15 cellular contexts compared by ENCODE assay signal in the genomic region with DNA sequence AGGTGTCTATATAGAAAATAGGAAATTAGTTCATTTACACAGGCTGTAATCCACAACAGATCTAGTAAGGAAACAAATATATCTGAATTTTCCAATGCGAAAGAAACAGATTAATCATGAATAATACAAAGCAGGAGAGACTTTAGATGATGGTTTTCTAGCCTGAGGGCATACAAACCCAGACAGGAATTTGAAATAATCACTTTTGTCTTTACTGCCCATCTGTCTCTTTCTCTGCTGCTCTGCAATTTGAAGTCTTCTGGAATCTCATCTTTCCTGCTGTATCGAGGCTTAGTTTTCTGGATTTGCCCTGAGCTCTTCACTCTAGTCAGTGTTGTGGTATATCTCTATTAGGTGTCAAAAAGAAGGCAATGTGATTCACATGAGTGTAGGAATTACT.
DNase-seq lines count a peak whose midpoint lies in the region; ATAC-seq and TF ChIP-seq lines count a peak whose summit lies in the region.
"Had no signal": no experiment of that assay in that cellular context is flagged by ENCODE, and none has a peak within 500 bp of the region (broad histone marks: within the 10 kb centered on the region; RNA-seq: fewer than 3 reads in every experiment).

No MANE protein-coding gene starts in this region.

- H3K4me3 ChIP-seq in epithelial cell of esophagus (ENCODE audit: low read length) (no peak overlapping the region), smooth muscle cell (no peak overlapping the region)
- H3K4me3 ChIP-seq: A549, GM23338 had no signal

- TF ChIP-seq CTCF in epithelial cell of esophagus (IDR thresholded peaks at IDR 0.05; ENCODE audit: insufficient read depth, low read depth, low read length, missing control alignments) (no peak), smooth muscle cell (IDR thresholded peaks at IDR 0.05; ENCODE audit: borderline replicate concordance, insufficient read depth, poor library complexity, severe bottlenecking) (no peak)

- no peaks in the 10 kb centered on the region for H3K9me3 ChIP-seq in smooth muscle cell (replicated peaks; ENCODE audit: low read depth)
- H3K9me3 ChIP-seq: A549 had no signal

- H3F3A ChIP-seq in smooth muscle cell (ENCODE audit: low read depth), result peaks cover 4% of the 10 kb centered on the region

- DNase-seq in M059J (ENCODE audit: low read depth) (peak; percentile 5), NCI-H226 (peak; percentile 20), epithelial cell of esophagus (ENCODE audit: low read depth) (peak; percentile 31), smooth muscle cell (lab: John Stamatoyannopoulos, UW; ENCODE audit: unreplicated experiment) (no peak), hepatic stellate cell (ENCODE audit: low spot score) (no peak)
- DNase-seq: CD8-positive, alpha-beta T cell; COR-L47; DMS153; DMS79 treated with DMSO at 0.1 percent for 48 hours; GDM1; H7 had no signal

- no peak overlapping the region for H3K27ac ChIP-seq in smooth muscle cell (ENCODE audit: low read depth)
- H3K27ac ChIP-seq: A549 had no signal

- no peaks in the 10 kb centered on the region for H3K36me3 ChIP-seq in smooth muscle cell (ENCODE audit: low read depth)

- peaks cover 4% of the 10 kb centered on the region for H3K4me1 ChIP-seq in smooth muscle cell (ENCODE audit: low read depth)
- H3K4me1 ChIP-seq: A549 had no signal

- H4K20me1 ChIP-seq in smooth muscle cell (ENCODE audit: low read depth), result no peaks in the 10 kb centered on the region

- H3K79me2 ChIP-seq in smooth muscle cell (ENCODE audit: low read depth), result no peaks in the 10 kb centered on the region

- H3K9ac ChIP-seq in smooth muscle cell (ENCODE audit: low read depth), result no peak overlapping the region

- ATAC-seq in HG02885 (IDR thresholded peaks at IDR 0.05; ENCODE audit: poor library complexity, unreplicated experiment), result no peak
- no peak for ATAC-seq in GM19467 (IDR thresholded peaks at IDR 0.05; ENCODE audit: unreplicated experiment)
- ATAC-seq: A549; CD8-positive, alpha-beta T cell; GM23338 had no signal

- peak overlapping the region; percentile 89 for H2AFZ ChIP-seq in smooth muscle cell (ENCODE audit: low read depth)
- H2AFZ ChIP-seq: GM23338 had no signal

- peak overlapping the region; percentile 39 for H3K4me2 ChIP-seq in smooth muscle cell
- H3K4me2 ChIP-seq: A549, GM23338 had no signal

- no peaks in the 10 kb centered on the region for H3K27me3 ChIP-seq in smooth muscle cell (ENCODE audit: low read depth)

- 33% methylated on average over 2 of the region's 2 CpGs for WGBS in smooth muscle cell (ENCODE audit: low lambda C conversion rate)

Comparison
In these comparisons a context has a peak if more than half of its experiments do, and no peak if none do; other contexts are left out.
1. DNase-seq: peak in M059J (single experiment), NCI-H226 (single experiment) and epithelial cell of esophagus (single experiment); none in smooth muscle cell (single experiment) and hepatic stellate cell (single experiment).